Comparison of ENCODE assay signal across 8 cellular contexts in the genomic region with DNA sequence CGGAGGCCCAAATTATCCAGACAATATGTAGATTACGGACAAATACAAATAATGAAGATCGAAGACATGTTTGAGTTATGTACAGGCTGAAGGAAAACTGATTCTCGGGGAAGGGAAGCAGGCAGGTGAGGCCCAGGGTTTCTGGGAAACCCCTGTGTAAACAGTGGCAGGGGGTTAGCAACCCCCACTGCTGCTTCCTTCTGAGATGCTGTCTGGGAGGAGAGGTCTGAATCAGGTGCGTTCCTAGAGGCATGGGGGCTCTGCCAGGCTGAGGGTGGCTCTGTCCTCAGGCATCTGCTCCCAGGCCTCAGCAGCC. TPM values are rescaled to one million over a fixed set of nuclear protein-coding genes. Genes with fewer than 3 reads are reported as not detected.
DNase-seq lines count a peak whose midpoint lies in the region; FAIRE-seq and TF ChIP-seq lines count a peak whose summit lies in the region.

No MANE protein-coding gene starts in this region.

- no peak for FAIRE-seq in kidney (lab: Jason Lieb, UNC)

- peaks cover 11% of the 10 kb centered on the region for H3K4me1 Mint-ChIP-seq in activated CD4-positive, alpha-beta T cell treated with anti-CD3 and anti-CD28 coated beads, Interleukin-2, amount 10 ng/mL, durations not matched to agents 7 days and 5 days
- peaks cover 9% of the 10 kb centered on the region for H3K4me1 Mint-ChIP-seq in activated naive CD8-positive, alpha-beta T cell treated with anti-CD3 and anti-CD28 coated beads for 36 hours

- intact Hi-C loops in kidney (cut with DNase I), result no loop called here

- H3K36me3 Mint-ChIP-seq in activated CD4-positive, alpha-beta T cell treated with anti-CD3 and anti-CD28 coated beads, Interleukin-2, amount 10 ng/mL, durations not matched to agents 7 days and 5 days (ENCODE audit: low read depth), result no peaks in the 10 kb centered on the region
- no peaks in the 10 kb centered on the region for H3K36me3 Mint-ChIP-seq in activated naive CD8-positive, alpha-beta T cell treated with anti-CD3 and anti-CD28 coated beads for 36 hours

- TF ChIP-seq CTCF in kidney (IDR thresholded peaks at IDR 0.05; ENCODE audit: borderline replicate concordance, extremely low read depth, insufficient read depth), result no peak

- peak overlapping the region; percentile 33 to 55 for H3K4me3 ChIP-seq in kidney (ENCODE audit: low read length in 2 of 2)

- no peaks in the 10 kb centered on the region for H3K9me3 ChIP-seq in kidney (ENCODE audit: control insufficient read depth in 1 of 2, low read length in 2 of 2)

- POLR2A ChIA-PET in activated CD4-positive, alpha-beta T cell treated with anti-CD3 and anti-CD28 coated beads, Interleukin-2, amount 10 ng/mL, durations not matched to agents 7 days and 5 days (lab: Charles Lee), result interaction anchor here (0.6 kb wide), 2 partner anchors 17 to 38 kb away, joined by 3 to 7 read pairs; no protein-coding TSS in a partner anchor

- no peaks in the 10 kb centered on the region for H3K36me3 ChIP-seq in kidney (ENCODE audit: control insufficient read depth in 1 of 2, insufficient read depth in 2 of 2, low read length in 2 of 2)

- peak overlapping the region; percentile 50 for H3K4me3 Mint-ChIP-seq in activated CD4-positive, alpha-beta T cell treated with anti-CD3 and anti-CD28 coated beads, Interleukin-2, amount 10 ng/mL, durations not matched to agents 7 days and 5 days
- H3K4me3 Mint-ChIP-seq in activated naive CD8-positive, alpha-beta T cell treated with anti-CD3 and anti-CD28 coated beads for 36 hours, result peak overlapping the region; percentile 77

- H3K9me3 Mint-ChIP-seq in activated CD4-positive, alpha-beta T cell treated with anti-CD3 and anti-CD28 coated beads, Interleukin-2, amount 10 ng/mL, durations not matched to agents 7 days and 5 days, result no peaks in the 10 kb centered on the region
- H3K9me3 Mint-ChIP-seq in activated naive CD8-positive, alpha-beta T cell treated with anti-CD3 and anti-CD28 coated beads for 36 hours, result no peaks in the 10 kb centered on the region

- H3K27me3 Mint-ChIP-seq in activated CD4-positive, alpha-beta T cell treated with anti-CD3 and anti-CD28 coated beads, Interleukin-2, amount 10 ng/mL, durations not matched to agents 7 days and 5 days, result peaks cover 31% of the 10 kb centered on the region
- H3K27me3 Mint-ChIP-seq in activated naive CD8-positive, alpha-beta T cell treated with anti-CD3 and anti-CD28 coated beads for 36 hours, result peaks cover 7% of the 10 kb centered on the region

- CTCF ChIA-PET in activated CD4-positive, alpha-beta T cell treated with anti-CD3 and anti-CD28 coated beads, Interleukin-2, amount 10 ng/mL, durations not matched to agents 7 days and 5 days (lab: Charles Lee), result interaction anchor here (0.6 to 2.2 kb wide), 10 partner anchors 13 to 492 kb away, joined by 3 to 10 read pairs (median 4); no protein-coding TSS in a partner anchor

- peak overlapping the region; percentile 13 to 78 for H3K9ac ChIP-seq in kidney (ENCODE audit: low read length in 2 of 2)

- no peak for DNase-seq in activated CD4-positive, alpha-beta T cell treated with anti-CD3 and anti-CD28 coated beads, Interleukin-2, amount 10 ng/mL, durations not matched to agents 7 days and 5 days
- DNase-seq in activated CD4-positive, alpha-beta T cell treated with anti-CD3 and anti-CD28 coated beads, Interleukin-2, amount 50 U/mL, for 48 hours, result no peak
- no peak for DNase-seq in activated naive CD8-positive, alpha-beta T cell treated with anti-CD3 and anti-CD28 coated beads for 36 hours
- DNase-seq in kidney (no peak), epidermal melanocyte (ENCODE audit: insufficient read length, low spot score) (no peak), NCI-H2029 treated with DMSO at 0.1 percent for 48 hours (lab: John Stamatoyannopoulos, UW) (no peak), T1000 (lab: John Stamatoyannopoulos, UW) (no peak)

- peaks cover 4% of the 10 kb centered on the region in 2 donors for H3K4me1 ChIP-seq in kidney (ENCODE audit: control insufficient read depth in 1 of 2, insufficient read depth in 1 of 2, low read depth in 1 of 2, low read length in 2 of 2)

- no peak overlapping the region for H3K27ac Mint-ChIP-seq in activated CD4-positive, alpha-beta T cell treated with anti-CD3 and anti-CD28 coated beads, Interleukin-2, amount 10 ng/mL, durations not matched to agents 7 days and 5 days
- peak overlapping the region; percentile 76 for H3K27ac Mint-ChIP-seq in activated naive CD8-positive, alpha-beta T cell treated with anti-CD3 and anti-CD28 coated beads for 36 hours

- H3K27ac ChIP-seq in kidney (ENCODE audit: low read depth in 2 of 2, low read length in 2 of 2) (peak overlapping the region in 1 of 2 donors; percentile 54), temporal lobe (ENCODE audit: low read depth, low read length) (peak overlapping the region; percentile 30)

RNA-seq across cellular contexts. Expression of a gene that starts 7.2 kb away (rescaled TPM):
- 1 to 10 TPM; 1.3 to 2.2 TPM for total RNA-seq in activated CD4-positive, alpha-beta T cell treated with anti-CD3 and anti-CD28 coated beads, Interleukin-2, amount 10 ng/mL, durations not matched to agents 7 days and 5 days
- total RNA-seq in activated naive CD8-positive, alpha-beta T cell treated with anti-CD3 and anti-CD28 coated beads for 36 hours, result 1 to 10 TPM in 1 of 2 experiments, under 1 TPM in 1; 0.89 to 1.2 TPM
- total RNA-seq in kidney (0.91 TPM), temporal lobe (52.6 TPM)
- polyA plus RNA-seq in kidney (ENCODE audit: insufficient read depth, low read depth, low replicate concordance), result 1.5 TPM

Comparison
In these comparisons a context has a peak if more than half of its experiments do, and no peak if none do; other contexts are left out.
1. RNA of a gene that starts 7.2 kb away (total RNA-seq): 52.6 TPM in temporal lobe (single experiment); 1.3 to 2.2 TPM in activated CD4-positive, alpha-beta T cell treated with anti-CD3 and anti-CD28 coated beads, Interleukin-2, amount 10 ng/mL, durations not matched to agents 7 days and 5 days, 0.89 to 1.2 TPM in activated naive CD8-positive, alpha-beta T cell treated with anti-CD3 and anti-CD28 coated beads for 36 hours and 0.91 TPM in kidney (single experiment); every median in the first group is over 10 times any median in the second.